In the genomic region with DNA sequence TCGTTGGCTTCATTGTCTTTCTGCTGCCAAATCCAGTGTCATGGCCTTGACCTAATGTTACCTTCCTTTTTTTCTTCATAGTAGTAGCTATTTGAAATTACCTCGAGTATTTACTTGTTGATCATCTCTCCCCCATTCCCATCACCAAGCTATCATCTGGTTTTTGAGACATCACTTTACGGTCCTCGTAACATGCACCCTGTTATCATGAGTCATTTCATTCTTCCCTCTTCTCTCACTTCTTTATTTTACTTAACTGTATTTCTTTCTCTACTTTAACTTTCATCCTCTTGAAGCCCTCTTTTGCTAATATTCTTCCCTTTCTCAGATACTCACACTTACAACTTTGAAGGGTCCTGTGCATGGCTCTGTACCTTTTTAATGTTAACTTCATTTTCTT, we compare ENCODE assay signal across 1 cellular context.
A peak's percentile ranks its signal among the peaks of the same experiment; 100 is the strongest.
TF ChIP-seq lines count a peak whose summit lies in the region.

No MANE protein-coding gene starts in this region.

TF ChIP-seq in GM12878, 131 proteins besides CTCF, POLR2A, EP300 and RAD21:
- TF ChIP-seq JUNB (IDR thresholded peaks at IDR 0.05) (peak; percentile 12; the same call in 1 of the 2 replicates), SPI1 (IDR thresholded peaks at IDR 0.05; ENCODE audit: borderline replicate concordance, insufficient read depth, low read depth, low read length) (peak; percentile 16; the same call in 1 of the 2 replicates)
- TF ChIP-seq, protein P1, sequence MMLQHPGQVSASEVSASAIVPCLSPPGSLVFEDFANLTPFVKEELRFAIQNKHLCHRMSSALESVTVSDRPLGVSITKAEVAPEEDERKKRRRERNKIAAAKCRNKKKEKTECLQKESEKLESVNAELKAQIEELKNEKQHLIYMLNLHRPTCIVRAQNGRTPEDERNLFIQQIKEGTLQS (IDR thresholded peaks at IDR 0.05; ENCODE audit: borderline replicate concordance, extremely low read depth, low read depth, low read length), result no peak
